Comparison of ENCODE assay signal across 1 cellular context in the genomic region with DNA sequence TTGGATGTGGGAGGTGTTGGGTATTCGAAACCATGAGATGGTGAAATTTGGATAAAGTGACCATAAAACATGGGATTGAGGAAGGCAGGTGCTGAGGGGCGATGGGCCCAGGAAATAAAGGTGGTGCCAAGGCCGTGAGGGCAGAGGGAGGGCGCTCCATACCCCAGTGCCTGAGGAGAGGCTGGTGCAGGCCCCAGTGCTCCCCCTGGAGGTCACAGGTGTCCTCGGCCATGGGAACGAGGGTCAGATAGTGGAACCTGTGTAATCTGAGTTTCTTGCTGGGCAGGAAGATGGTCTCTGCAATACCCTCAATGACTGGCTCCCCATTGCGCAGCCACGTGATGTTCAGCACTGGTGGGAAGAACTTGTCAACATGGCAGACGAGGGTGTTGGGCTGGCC.
TF ChIP-seq lines count a peak whose summit lies in the region.

No MANE protein-coding gene starts in this region.

TF ChIP-seq in K562, 482 proteins besides CTCF, POLR2A, EP300 and RAD21 (continued from another document):
- 0 out of 4 replicates have a peak, but pooled peaks of 1 of the 2 experiments have one; percentile 19 for TF ChIP-seq TEAD1 (CRISPR knock-in tag; IDR thresholded peaks at IDR 0.05)
- TF ChIP-seq ZBTB8A (IDR thresholded peaks at IDR 0.05; ENCODE audit: partially characterized antibody): no peak
- no peak for TF ChIP-seq ZKSCAN8 (CRISPR knock-in tag; IDR thresholded peaks at IDR 0.05)
- TF ChIP-seq, protein P1, sequence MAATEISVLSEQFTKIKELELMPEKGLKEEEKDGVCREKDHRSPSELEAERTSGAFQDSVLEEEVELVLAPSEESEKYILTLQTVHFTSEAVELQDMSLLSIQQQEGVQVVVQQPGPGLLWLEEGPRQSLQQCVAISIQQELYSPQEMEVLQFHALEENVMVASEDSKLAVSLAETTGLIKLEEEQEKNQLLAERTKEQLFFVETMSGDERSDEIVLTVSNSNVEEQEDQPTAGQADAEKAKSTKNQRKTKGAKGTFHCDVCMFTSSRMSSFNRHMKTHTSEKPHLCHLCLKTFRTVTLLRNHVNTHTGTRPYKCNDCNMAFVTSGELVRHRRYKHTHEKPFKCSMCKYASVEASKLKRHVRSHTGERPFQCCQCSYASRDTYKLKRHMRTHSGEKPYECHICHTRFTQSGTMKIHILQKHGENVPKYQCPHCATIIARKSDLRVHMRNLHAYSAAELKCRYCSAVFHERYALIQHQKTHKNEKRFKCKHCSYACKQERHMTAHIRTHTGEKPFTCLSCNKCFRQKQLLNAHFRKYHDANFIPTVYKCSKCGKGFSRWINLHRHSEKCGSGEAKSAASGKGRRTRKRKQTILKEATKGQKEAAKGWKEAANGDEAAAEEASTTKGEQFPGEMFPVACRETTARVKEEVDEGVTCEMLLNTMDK (IDR thresholded peaks at IDR 0.05; ENCODE audit: borderline replicate concordance, insufficient read depth, low read depth, low read length, poor library complexity, severe bottlenecking): peak; percentile 42
- TF ChIP-seq NFE2L1 (tag; IDR thresholded peaks at IDR 0.05; ENCODE audit: borderline replicate concordance, low read depth): no peak
- 0 out of 2 replicates have a peak, but pooled peaks have one; percentile 15 for TF ChIP-seq MTA3 (IDR thresholded peaks at IDR 0.05; ENCODE audit: borderline replicate concordance)
- TF ChIP-seq ZZZ3 (IDR thresholded peaks at IDR 0.05): no peak
- TF ChIP-seq ETV5 (CRISPR knock-in tag; IDR thresholded peaks at IDR 0.05; ENCODE audit: low read depth): no peak
- peak in 1 of 3 experiments; percentile 19 for TF ChIP-seq YY1 (IDR thresholded peaks at IDR 0.05; ENCODE audit: borderline replicate concordance in 1 of 3, control insufficient read depth in 1 of 3, extremely low read depth in 1 of 3, insufficient read depth in 3 of 3, insufficient read length in 1 of 3, insufficient replicate concordance in 2 of 3, low read depth in 1 of 3, low read length in 2 of 3)
- TF ChIP-seq, protein P2, sequence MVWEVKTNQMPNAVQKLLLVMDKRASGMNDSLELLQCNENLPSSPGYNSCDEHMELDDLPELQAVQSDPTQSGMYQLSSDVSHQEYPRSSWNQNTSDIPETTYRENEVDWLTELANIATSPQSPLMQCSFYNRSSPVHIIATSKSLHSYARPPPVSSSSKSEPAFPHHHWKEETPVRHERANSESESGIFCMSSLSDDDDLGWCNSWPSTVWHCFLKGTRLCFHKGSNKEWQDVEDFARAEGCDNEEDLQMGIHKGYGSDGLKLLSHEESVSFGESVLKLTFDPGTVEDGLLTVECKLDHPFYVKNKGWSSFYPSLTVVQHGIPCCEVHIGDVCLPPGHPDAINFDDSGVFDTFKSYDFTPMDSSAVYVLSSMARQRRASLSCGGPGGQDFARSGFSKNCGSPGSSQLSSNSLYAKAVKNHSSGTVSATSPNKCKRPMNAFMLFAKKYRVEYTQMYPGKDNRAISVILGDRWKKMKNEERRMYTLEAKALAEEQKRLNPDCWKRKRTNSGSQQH (CRISPR knock-in tag; IDR thresholded peaks at IDR 0.05): no peak
- TF ChIP-seq ZFP36 (IDR thresholded peaks at IDR 0.05; ENCODE audit: low read depth, low read length, partially characterized antibody): no peak
- TF ChIP-seq, protein P3, sequence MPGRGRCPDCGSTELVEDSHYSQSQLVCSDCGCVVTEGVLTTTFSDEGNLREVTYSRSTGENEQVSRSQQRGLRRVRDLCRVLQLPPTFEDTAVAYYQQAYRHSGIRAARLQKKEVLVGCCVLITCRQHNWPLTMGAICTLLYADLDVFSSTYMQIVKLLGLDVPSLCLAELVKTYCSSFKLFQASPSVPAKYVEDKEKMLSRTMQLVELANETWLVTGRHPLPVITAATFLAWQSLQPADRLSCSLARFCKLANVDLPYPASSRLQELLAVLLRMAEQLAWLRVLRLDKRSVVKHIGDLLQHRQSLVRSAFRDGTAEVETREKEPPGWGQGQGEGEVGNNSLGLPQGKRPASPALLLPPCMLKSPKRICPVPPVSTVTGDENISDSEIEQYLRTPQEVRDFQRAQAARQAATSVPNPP (IDR thresholded peaks at IDR 0.05; ENCODE audit: borderline replicate concordance, insufficient read depth, insufficient read length): no peak
- no peak for TF ChIP-seq RBM25 (IDR thresholded peaks at IDR 0.05; ENCODE audit: low read depth, low read length, severe bottlenecking)
- TF ChIP-seq RBM14 (IDR thresholded peaks at IDR 0.05; ENCODE audit: borderline replicate concordance, insufficient read depth, low read depth, low read length): no peak
